13 cellular contexts compared by ENCODE assay signal in the genomic region with DNA sequence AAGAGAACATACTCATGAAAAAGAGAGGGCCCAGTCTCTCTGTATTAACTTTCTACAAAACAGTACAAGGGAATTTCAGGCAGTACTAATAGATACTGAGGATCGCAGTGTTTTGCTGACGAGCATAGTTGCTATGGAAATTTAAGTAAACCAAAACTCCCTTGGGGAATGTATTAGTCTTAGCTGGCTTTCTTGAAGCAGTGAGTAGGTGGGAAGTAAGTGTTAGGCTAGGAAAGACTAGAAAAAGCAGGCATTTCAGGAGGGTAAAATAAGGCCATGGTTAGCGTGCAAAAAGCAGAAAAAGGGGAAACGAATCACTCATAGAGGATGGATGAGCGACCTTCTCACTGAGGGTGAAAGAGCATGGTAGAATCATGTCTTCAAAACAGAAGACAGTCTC.
DNase-seq lines count a peak whose midpoint lies in the region; ATAC-seq, FAIRE-seq and TF ChIP-seq lines count a peak whose summit lies in the region.
"Had no signal": no experiment of that assay in that cellular context is flagged by ENCODE, and none has a peak within 500 bp of the region (broad histone marks: within the 10 kb centered on the region; RNA-seq: fewer than 3 reads in every experiment).

No MANE protein-coding gene starts in this region.

- no peak overlapping the region for H3K9ac ChIP-seq in GM12878 (ENCODE audit: control insufficient read depth, insufficient read depth, low read length)

- DNase-seq in AG08395 (ENCODE audit: low spot score): peak; percentile 12
- DNase-seq in H54 (ENCODE audit: insufficient read length, low spot score): no peak
- DNase-seq in GM12878 (ENCODE audit: low read depth, low spot score): no peak
- peak; percentile 69 for DNase-seq in left kidney (ENCODE audit: low read depth, low spot score)
- no peak for DNase-seq in mucosa of descending colon
- no peak for DNase-seq in G401 (ENCODE audit: low spot score)
- DNase-seq: effector memory CD4-positive, alpha-beta T cell; immature natural killer cell; NCI-H146; psoas muscle had no signal

- H3K4me3 ChIP-seq in GM12878 (no peak overlapping the region), mucosa of descending colon (no peak overlapping the region)
- H3K4me3 ChIP-seq: psoas muscle had no signal

- no peaks in the 10 kb centered on the region for H3K36me3 ChIP-seq in GM12878 (ENCODE audit: control insufficient read depth in 2 of 2, insufficient read depth in 2 of 2, low read length in 1 of 2)
- no peaks in the 10 kb centered on the region for H3K36me3 ChIP-seq in mucosa of descending colon (ENCODE audit: low read depth)

- in situ Hi-C loops in GM12878 (cut with MboI): no loop called here
- in situ Hi-C loops in G401 (cut with HindIII; ENCODE audit: low sequenced_read_pairs): no loop called here

- no peaks in the 10 kb centered on the region for H3K79me2 ChIP-seq in GM12878 (ENCODE audit: control insufficient read depth, insufficient read depth, low read length)

- 0% methylated on average over 5 of the region's 5 CpGs for WGBS in GM12878 (ENCODE audit: insufficient coverage, insufficient replicate concordance, low lambda C conversion rate, missing lambda C conversion rate)

- POLR2A ChIA-PET in GM12878 (lab: Charles Lee): no interaction called here

- H3K4me1 ChIP-seq in GM12878 (ENCODE audit: control insufficient read depth, insufficient read depth, low read length) (no peaks in the 10 kb centered on the region), mucosa of descending colon (ENCODE audit: low read depth) (no peaks in the 10 kb centered on the region)
- H3K4me1 ChIP-seq: psoas muscle had no signal

- no peak for TF ChIP-seq CTCF in GM12878 (IDR thresholded peaks at IDR 0.05 in 2 of 3, conservative IDR thresholded peaks at IDR 0.05 in 1 of 3; ENCODE audit: control insufficient read depth in 2 of 3, extremely low read depth in 1 of 3, insufficient read depth in 1 of 3, low read depth in 3 of 3, low read length in 3 of 3)
- no peak for TF ChIP-seq CTCF in mucosa of descending colon (IDR thresholded peaks at IDR 0.05)

- H2AFZ ChIP-seq in GM12878 (ENCODE audit: control insufficient read depth, low read depth, low read length): no peak overlapping the region

- H4K20me1 ChIP-seq in GM12878 (ENCODE audit: control insufficient read depth, insufficient read depth): no peaks in the 10 kb centered on the region

- H3K9me3 ChIP-seq in GM12878 (replicated peaks; ENCODE audit: control insufficient read depth, insufficient read depth, low read length) (no peaks in the 10 kb centered on the region), mucosa of descending colon (no peaks in the 10 kb centered on the region)
- H3K9me3 ChIP-seq: psoas muscle had no signal

- peak; percentile 51 for ATAC-seq in GM12878
- ATAC-seq in GM18511 (IDR thresholded peaks at IDR 0.05; ENCODE audit: unreplicated experiment): no peak
- no peak for ATAC-seq in HG02970 (IDR thresholded peaks at IDR 0.05; ENCODE audit: low FRiP score, unreplicated experiment)
- no peak for ATAC-seq in mucosa of descending colon
- ATAC-seq: psoas muscle had no signal

- peak; percentile 20 for FAIRE-seq in H54 (lab: Jason Lieb, UNC)
- no peak for FAIRE-seq in GM12878 (lab: Jason Lieb, UNC)

- no peak for TF ChIP-seq RAD21 in GM12878 (IDR thresholded peaks at IDR 0.05; ENCODE audit: insufficient read depth, low read depth, low read length)

- BruUV-seq in GM12878 (replicated peaks; lab: Mats Ljungman, UMichigan): no TSS peak

- CTCF ChIA-PET in GM12878 (lab: Yijun Ruan, JAX): interaction anchor here (0.7 kb wide), 1 partner anchor 571 kb away, joined by 3 read pairs; no protein-coding TSS in a partner anchor

- RAD21 ChIA-PET in GM12878 (lab: Charles Lee; ENCODE audit: unreplicated experiment): interaction anchor here (0.5 kb wide), 1 partner anchor 207 kb away, joined by 3 read pairs; no protein-coding TSS in a partner anchor

- SMC1A ChIA-PET in GM12878 (lab: Charles Lee; ENCODE audit: uncharacterized antibody, unreplicated experiment): no interaction called here

- no peaks in the 10 kb centered on the region; a peak in 2 of 4 replicates for H3K27me3 ChIP-seq in GM12878 (replicated peaks in 1 of 2; ENCODE audit: control insufficient read depth in 2 of 2, insufficient read depth in 2 of 2, low read length in 1 of 2)

- TF ChIP-seq POLR2A in H54 (IDR thresholded peaks at IDR 0.05; ENCODE audit: low read depth, low read length) (no peak), GM12878 (IDR thresholded peaks at IDR 0.05; ENCODE audit: low read depth, low read length) (no peak)

- H3K27ac ChIP-seq in GM12878 (ENCODE audit: control insufficient read depth, insufficient read depth): no peak overlapping the region
- H3K27ac ChIP-seq: C4-2B, psoas muscle had no signal

- TF ChIP-seq EP300 in GM12878 (IDR thresholded peaks at IDR 0.05; ENCODE audit: borderline replicate concordance in 1 of 2, control insufficient read depth in 1 of 2, low read depth in 2 of 2, low read length in 2 of 2): no peak

- no peak overlapping the region for H3K4me2 ChIP-seq in GM12878 (ENCODE audit: control insufficient read depth, insufficient read depth)

- intact Hi-C loops in GM12878 (cut with micrococcal nuclease; ENCODE audit: unreplicated experiment) (no loop called here), mucosa of descending colon (cut with DNase I, micrococcal nuclease) (no loop called here)

TF ChIP-seq in GM12878, 131 proteins besides CTCF, POLR2A, EP300 and RAD21 (continues in another document):
- TF ChIP-seq PML (IDR thresholded peaks at IDR 0.05; ENCODE audit: low read length) (no peak), RFX5 (IDR thresholded peaks at IDR 0.05; ENCODE audit: low read depth, low read length) (peak; percentile 89), CHD2 (IDR thresholded peaks at IDR 0.05; ENCODE audit: borderline replicate concordance, low read depth, low read length) (no peak), RB1 (IDR thresholded peaks at IDR 0.05; ENCODE audit: borderline replicate concordance) (no peak), ZNF622 (IDR thresholded peaks at IDR 0.05) (no peak), SP1 (IDR thresholded peaks at IDR 0.05; ENCODE audit: low read depth, low read length) (no peak), MTA3 (IDR thresholded peaks at IDR 0.05; ENCODE audit: borderline replicate concordance, low read length) (no peak), KAT2A (conservative IDR thresholded peaks at IDR 0.05; ENCODE audit: control insufficient read depth, low read depth, low read length) (no peak), HCFC1 (IDR thresholded peaks at IDR 0.05; ENCODE audit: low read length) (no peak), CBX5 (IDR thresholded peaks at IDR 0.05; ENCODE audit: low read depth) (no peak), JUND (IDR thresholded peaks at IDR 0.05; ENCODE audit: low read depth, low read length) (no peak), POLR2AphosphoS5 (IDR thresholded peaks at IDR 0.05; ENCODE audit: low read length) (no peak), RAD51 (IDR thresholded peaks at IDR 0.05) (no peak), CREM (IDR thresholded peaks at IDR 0.05; ENCODE audit: low read depth) (no peak), ZNF384 (IDR thresholded peaks at IDR 0.05; ENCODE audit: borderline replicate concordance, low read depth, low read length) (no peak), NBN (IDR thresholded peaks at IDR 0.05) (no peak), MEF2B (IDR thresholded peaks at IDR 0.05; ENCODE audit: partially characterized antibody, poor library complexity, severe bottlenecking) (peak; percentile 77)
- TF ChIP-seq, protein P1, sequence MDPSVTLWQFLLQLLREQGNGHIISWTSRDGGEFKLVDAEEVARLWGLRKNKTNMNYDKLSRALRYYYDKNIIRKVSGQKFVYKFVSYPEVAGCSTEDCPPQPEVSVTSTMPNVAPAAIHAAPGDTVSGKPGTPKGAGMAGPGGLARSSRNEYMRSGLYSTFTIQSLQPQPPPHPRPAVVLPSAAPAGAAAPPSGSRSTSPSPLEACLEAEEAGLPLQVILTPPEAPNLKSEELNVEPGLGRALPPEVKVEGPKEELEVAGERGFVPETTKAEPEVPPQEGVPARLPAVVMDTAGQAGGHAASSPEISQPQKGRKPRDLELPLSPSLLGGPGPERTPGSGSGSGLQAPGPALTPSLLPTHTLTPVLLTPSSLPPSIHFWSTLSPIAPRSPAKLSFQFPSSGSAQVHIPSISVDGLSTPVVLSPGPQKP (IDR thresholded peaks at IDR 0.05; ENCODE audit: low read depth, low read length): no peak
- TF ChIP-seq, protein P2, sequence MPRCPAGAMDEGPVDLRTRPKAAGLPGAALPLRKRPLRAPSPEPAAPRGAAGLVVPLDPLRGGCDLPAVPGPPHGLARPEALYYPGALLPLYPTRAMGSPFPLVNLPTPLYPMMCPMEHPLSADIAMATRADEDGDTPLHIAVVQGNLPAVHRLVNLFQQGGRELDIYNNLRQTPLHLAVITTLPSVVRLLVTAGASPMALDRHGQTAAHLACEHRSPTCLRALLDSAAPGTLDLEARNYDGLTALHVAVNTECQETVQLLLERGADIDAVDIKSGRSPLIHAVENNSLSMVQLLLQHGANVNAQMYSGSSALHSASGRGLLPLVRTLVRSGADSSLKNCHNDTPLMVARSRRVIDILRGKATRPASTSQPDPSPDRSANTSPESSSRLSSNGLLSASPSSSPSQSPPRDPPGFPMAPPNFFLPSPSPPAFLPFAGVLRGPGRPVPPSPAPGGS (IDR thresholded peaks at IDR 0.05; ENCODE audit: borderline replicate concordance, insufficient read depth, low read depth, low read length, poor library complexity, severe bottlenecking): no peak

Comparison
In these comparisons a context has a peak if more than half of its experiments do, and no peak if none do; other contexts are left out.
1. DNase-seq: peak in AG08395 (single experiment) and left kidney (single experiment); none in H54 (single experiment), GM12878 (single experiment), mucosa of descending colon (0 of 3) and G401 (single experiment).